In genomic region chr11:85685820-85686459, GRCh38 we compare ENCODE assay signal across 9 cellular contexts. TPM values are rescaled to one million over a fixed set of nuclear protein-coding genes. Genes with fewer than 3 reads are reported as not detected.
DNase-seq lines count a peak whose midpoint lies in the region; ATAC-seq and TF ChIP-seq lines count a peak whose summit lies in the region.
"Had no signal": no experiment of that assay in that cellular context is flagged by ENCODE, and none has a peak within 500 bp of the region (broad histone marks: within the 10 kb centered on the region; RNA-seq: fewer than 3 reads in every experiment).

Gene CCDC89 (minus strand): TSS chr11:85686195. CDS start chr11:85686130, 65 bp downstream.

- CTCF ChIA-PET in activated CD4-positive, alpha-beta memory T cell treated with anti-CD3 and anti-CD28 coated beads, Interleukin-2, amount 10 ng/mL, durations not matched to agents 7 days and 5 days (lab: Charles Lee) = interaction anchor here (0.5 to 2.7 kb wide), 2 partner anchors 7 to 17 kb away, joined by 3 to 8 read pairs; no protein-coding TSS in a partner anchor

- TF ChIP-seq CTCF in psoas muscle (IDR thresholded peaks at IDR 0.05) = no peak

- H3K27me3 ChIP-seq in psoas muscle (ENCODE audit: insufficient read depth in 3 of 3, low read length in 2 of 3) = no peaks in the 10 kb centered on the region
- peaks cover 7% of the 10 kb centered on the region; the same call in 1 of the 2 replicates for H3K27me3 ChIP-seq in HAP-1 (ENCODE audit: low read depth)

- peaks cover 18% of the 10 kb centered on the region for H3K27me3 Mint-ChIP-seq in T-helper 17 cell
- peaks cover 4% of the 10 kb centered on the region for H3K27me3 Mint-ChIP-seq in activated CD4-positive, alpha-beta memory T cell treated with anti-CD3 and anti-CD28 coated beads, Interleukin-2, amount 10 ng/mL, durations not matched to agents 7 days and 5 days

- H3K4me1 ChIP-seq in psoas muscle (peaks cover 16% of the 10 kb centered on the region), HAP-1 (no peaks in the 10 kb centered on the region; the same call in 1 of the 2 replicates)

- ATAC-seq in T-helper 17 cell (no peak), Right ventricle myocardium inferior (peak; percentile 95), psoas muscle (peak; percentile 97 to 98 (median 98)), HG02973 (IDR thresholded peaks at IDR 0.05; ENCODE audit: unreplicated experiment) (no peak)

- H3K9me3 Mint-ChIP-seq in activated CD4-positive, alpha-beta memory T cell treated with anti-CD3 and anti-CD28 coated beads, Interleukin-2, amount 10 ng/mL, durations not matched to agents 7 days and 5 days = no peaks in the 10 kb centered on the region

- H3K4me3 ChIP-seq in psoas muscle = peak within 1 kb of the TSS; percentile 70
- H3K4me3 ChIP-seq in HAP-1 = no peak within 1 kb of the TSS

- 4 to 7% (median 7%) methylated on average over 13 of the region's 13 CpGs for WGBS in psoas muscle, 3 donors

- H3K9me3 ChIP-seq in T-helper 17 cell (ENCODE audit: control insufficient read depth, low read length, poor library complexity, severe bottlenecking) = no peaks in the 10 kb centered on the region
- H3K9me3 ChIP-seq in psoas muscle = no peaks in the 10 kb centered on the region
- H3K9me3 ChIP-seq in HAP-1 = no peaks in the 10 kb centered on the region

- peak; percentile 45 for DNase-seq in HT1080 (ENCODE audit: low read depth)
- DNase-seq in T-helper 17 cell = no peak
- peak; percentile 85 for DNase-seq in Right ventricle myocardium inferior (ENCODE audit: missing footprints)
- DNase-seq in psoas muscle = peak; percentile 66 to 85
- no peak for DNase-seq in NCI-H1694 (lab: John Stamatoyannopoulos, UW)
- no peak for DNase-seq in activated CD4-positive, alpha-beta memory T cell treated with anti-CD3 and anti-CD28 coated beads, Interleukin-2, amount 10 ng/mL, durations not matched to agents 7 days and 5 days
- DNase-seq in HAP-1 (ENCODE audit: low spot score in 2 of 2) = no peak

- peak within 1 kb of the TSS; percentile 76 for H3K27ac ChIP-seq in psoas muscle

- in situ Hi-C loops in HAP-1 (cut with MboI; ENCODE audit: low sequenced_read_pairs) = no loop called here

- POLR2A ChIA-PET in activated CD4-positive, alpha-beta memory T cell treated with anti-CD3 and anti-CD28 coated beads, Interleukin-2, amount 10 ng/mL, durations not matched to agents 7 days and 5 days (lab: Charles Lee) = interaction anchor here (0.8 to 8.1 kb wide), 5 partner anchors 12 to 169 kb away, joined by 3 to 54 read pairs (median 5); partner anchors contain the start of genes CCDC83, CREBZF and TMEM126A

- H3K36me3 ChIP-seq in psoas muscle (ENCODE audit: insufficient read depth in 1 of 2, low read depth in 1 of 2) = no peaks in the 10 kb centered on the region
- H3K36me3 ChIP-seq in HAP-1 (replicated peaks) = no peaks in the 10 kb centered on the region

- peaks cover 10% of the 10 kb centered on the region for H3K36me3 Mint-ChIP-seq in T-helper 17 cell (ENCODE audit: low read depth)
- H3K36me3 Mint-ChIP-seq in activated CD4-positive, alpha-beta memory T cell treated with anti-CD3 and anti-CD28 coated beads, Interleukin-2, amount 10 ng/mL, durations not matched to agents 7 days and 5 days (ENCODE audit: low read depth) = peaks cover 15% of the 10 kb centered on the region

- H3K27ac Mint-ChIP-seq in T-helper 17 cell = peak within 1 kb of the TSS; percentile 51
- no peak within 1 kb of the TSS for H3K27ac Mint-ChIP-seq in activated CD4-positive, alpha-beta memory T cell treated with anti-CD3 and anti-CD28 coated beads, Interleukin-2, amount 10 ng/mL, durations not matched to agents 7 days and 5 days

- intact Hi-C loops in Right ventricle myocardium inferior (cut with DNase I) = loop anchor here (10.0 kb wide), 1 partner anchor 609 kb away; no protein-coding TSS in a partner anchor
- intact Hi-C loops in psoas muscle (cut with DNase I) = no loop called here

- peaks cover 23% of the 10 kb centered on the region for H3K4me1 Mint-ChIP-seq in T-helper 17 cell
- H3K4me1 Mint-ChIP-seq in activated CD4-positive, alpha-beta memory T cell treated with anti-CD3 and anti-CD28 coated beads, Interleukin-2, amount 10 ng/mL, durations not matched to agents 7 days and 5 days = peaks cover 26% of the 10 kb centered on the region

- no peak within 1 kb of the TSS for H3K4me3 Mint-ChIP-seq in T-helper 17 cell
- H3K4me3 Mint-ChIP-seq in activated CD4-positive, alpha-beta memory T cell treated with anti-CD3 and anti-CD28 coated beads, Interleukin-2, amount 10 ng/mL, durations not matched to agents 7 days and 5 days = no peak within 1 kb of the TSS

RNA-seq across cellular contexts. Expression of gene CCDC89, which starts in this region (rescaled TPM):
- total RNA-seq in HT1080 (2014; rRNA removed; shearing (Covaris generic)) = 0.16 TPM in 1 of 2 replicates, not detected in the other
- polyA plus RNA-seq in HT1080 (2015; cell fraction: cytosol; rRNA removed) = 0.07 TPM in 1 of 2 replicates, not detected in the other
- polyA plus RNA-seq in HT1080 (2015; cell fraction: nucleus; rRNA removed) = not detected in 2 replicates
- total RNA-seq in T-helper 17 cell = under 1 TPM; 0.27 to 0.47 TPM
- 0.22 TPM for total RNA-seq in Right ventricle myocardium inferior
- under 1 TPM in 3 of 4 donors, not detected in 1; 0.15 to 0.71 (median 0.42) TPM for total RNA-seq in psoas muscle
- polyA plus RNA-seq in psoas muscle = 1 to 10 TPM in 1 of 3 donors, under 1 TPM in 2; 0.13 to 2.0 (median 0.20) TPM
- 1 to 10 TPM; 1.1 to 1.7 TPM for total RNA-seq in activated CD4-positive, alpha-beta memory T cell treated with anti-CD3 and anti-CD28 coated beads, Interleukin-2, amount 10 ng/mL, durations not matched to agents 7 days and 5 days
- total RNA-seq: pulmonary artery endothelial cell had no signal

Comparison
In these comparisons a context has a peak if more than half of its experiments do, and no peak if none do; other contexts are left out.
1. Peak in DNase-seq in HT1080; RNA of the gene not detected or under 1 TPM.
2. Peak in DNase-seq and ATAC-seq in Right ventricle myocardium inferior; RNA of the gene not detected or under 1 TPM.
3. DNase-seq: peak in psoas muscle (2 of 2); none in T-helper 17 cell (0 of 3), NCI-H1694 (single experiment), activated CD4-positive, alpha-beta memory T cell treated with anti-CD3 and anti-CD28 coated beads, Interleukin-2, amount 10 ng/mL, durations not matched to agents 7 days and 5 days (single experiment) and HAP-1 (0 of 2).
4. ATAC-seq: peak in psoas muscle (4 of 4); none in T-helper 17 cell (single experiment) and HG02973 (single experiment).